In the genomic region with DNA sequence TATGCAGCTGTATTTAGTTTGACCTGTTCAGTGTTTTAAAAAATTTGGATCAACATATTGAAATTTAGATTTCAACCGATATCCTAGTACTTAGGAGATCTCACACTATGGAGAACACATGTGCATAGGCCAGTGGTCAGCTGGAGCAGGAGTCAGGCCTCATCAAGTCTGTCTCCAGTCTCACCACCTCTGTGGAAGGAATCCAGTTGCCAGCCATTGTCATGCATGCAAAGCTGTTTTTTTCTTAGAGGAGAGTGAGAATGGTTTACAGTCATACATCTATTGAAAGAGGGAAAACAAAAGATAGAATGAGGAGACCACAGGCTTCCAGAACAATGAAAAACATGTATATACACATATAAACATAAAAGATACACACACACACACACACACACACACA, we compare ENCODE assay signal across 20 cellular contexts. TPM values are rescaled to one million over a fixed set of nuclear protein-coding genes. Genes with fewer than 3 reads are reported as not detected.
A peak's percentile ranks its signal among the peaks of the same experiment; 100 is the strongest.
DNase-seq lines count a peak whose midpoint lies in the region; ATAC-seq, FAIRE-seq and TF ChIP-seq lines count a peak whose summit lies in the region.
"Had no signal": no experiment of that assay in that cellular context is flagged by ENCODE, and none has a peak within 500 bp of the region (broad histone marks: within the 10 kb centered on the region; RNA-seq: fewer than 3 reads in every experiment).

No MANE protein-coding gene starts in this region.

- H3K27me3 ChIP-seq in HL-60 (ENCODE audit: insufficient read depth, poor library complexity, severe bottlenecking), result no peaks in the 10 kb centered on the region
- no peaks in the 10 kb centered on the region for H3K27me3 ChIP-seq in H1 (replicated peaks in 1 of 4; ENCODE audit: control insufficient read depth in 3 of 4, extremely low read depth in 1 of 4, insufficient read depth in 3 of 4, low read length in 3 of 4)
- no peaks in the 10 kb centered on the region for H3K27me3 ChIP-seq in neutrophil
- H3K27me3 ChIP-seq in suprapubic skin, result no peaks in the 10 kb centered on the region
- H3K27me3 ChIP-seq: BE2C had no signal

- H3K36me3 ChIP-seq in H1 (ENCODE audit: control insufficient read depth in 2 of 4, insufficient read depth in 4 of 4, low read length in 3 of 4) (no peaks in the 10 kb centered on the region), neutrophil (no peaks in the 10 kb centered on the region), mucosa of descending colon (ENCODE audit: low read depth) (no peaks in the 10 kb centered on the region), suprapubic skin (no peaks in the 10 kb centered on the region)
- H3K36me3 ChIP-seq: BE2C had no signal

- peak overlapping the region; percentile 48 to 88 (median 86) for H3K27ac Mint-ChIP-seq in CD14-positive monocyte
- H3K27ac Mint-ChIP-seq: CD8-positive, alpha-beta T cell had no signal

- no peaks in the 10 kb centered on the region for H4K20me1 ChIP-seq in H1 (replicated peaks in 1 of 2; ENCODE audit: control insufficient read depth in 1 of 2, insufficient read depth in 2 of 2, low read length in 2 of 2)

- no peak for TF ChIP-seq EP300 in H1 (IDR thresholded peaks at IDR 0.05; ENCODE audit: borderline replicate concordance in 1 of 2, low read depth in 2 of 2, low read length in 2 of 2)
- TF ChIP-seq EP300 in suprapubic skin (IDR thresholded peaks at IDR 0.05), result no peak

- H3K27ac ChIP-seq in HL-60 (replicated peaks) (peak overlapping the region; percentile 38), H1 (ENCODE audit: low read depth, low read length) (no peak overlapping the region), neutrophil (peak overlapping the region; percentile 53), suprapubic skin (no peak overlapping the region)
- H3K27ac ChIP-seq: GM23248 had no signal

- no peaks in the 10 kb centered on the region for H3K79me1 ChIP-seq in H1 (ENCODE audit: low read depth, low read length)

- H3K4me1 ChIP-seq in H1 (replicated peaks in 1 of 4; ENCODE audit: control insufficient read depth in 3 of 4, insufficient read depth in 4 of 4, low read length in 3 of 4) (peaks cover 0 to 6% (median 2%) of the 10 kb centered on the region in 4 experiments; a peak in 3 of 7 replicates), neutrophil (ENCODE audit: control insufficient read depth in 1 of 2, insufficient read depth in 1 of 2, low read depth in 1 of 2, low read length in 1 of 2) (peaks cover 45 to 46% of the 10 kb centered on the region in 2 experiments), mucosa of descending colon (ENCODE audit: low read depth) (no peaks in the 10 kb centered on the region), suprapubic skin (no peaks in the 10 kb centered on the region)
- H3K4me1 ChIP-seq: BE2C had no signal

- intact Hi-C loops in CD14-positive monocyte (cut with micrococcal nuclease), result no loop called here
- intact Hi-C loops in mucosa of descending colon (cut with DNase I, micrococcal nuclease), result no loop called here

- H3K4me3 ChIP-seq in HL-60 (replicated peaks; ENCODE audit: insufficient read depth, low read length) (no peak overlapping the region), H1 (ENCODE audit: extremely low read depth in 1 of 4, insufficient read depth in 2 of 4, low read depth in 3 of 4, low read length in 4 of 4) (no peak overlapping the region), neutrophil (ENCODE audit: low read depth in 1 of 2, low read length in 1 of 2) (no peak overlapping the region), mucosa of descending colon (no peak overlapping the region), suprapubic skin (no peak overlapping the region)
- H3K4me3 ChIP-seq: GM23248, K562 had no signal

- no peak for TF ChIP-seq POLR2A in H1 (IDR thresholded peaks at IDR 0.05; ENCODE audit: control extremely low read depth in 1 of 2, low read depth in 2 of 2, low read length in 2 of 2)
- TF ChIP-seq POLR2A in suprapubic skin (IDR thresholded peaks at IDR 0.05), result no peak

- no peak overlapping the region for H3K56ac ChIP-seq in H1 (replicated peaks; ENCODE audit: insufficient read length, low read depth, low read length)

- H3K18ac ChIP-seq in H1 (ENCODE audit: extremely low read depth, low read length), result no peak overlapping the region

- CTCF ChIA-PET in H1 (lab: Charles Lee; ENCODE audit: partially characterized antibody), result interaction anchor here (0.6 to 2.7 kb wide), 2 partner anchors 22 to 1133 kb away, joined by 3 to 9 read pairs; no protein-coding TSS in a partner anchor

- no peak overlapping the region for H2BK12ac ChIP-seq in H1 (ENCODE audit: low read depth, low read length)

- no peak overlapping the region for H4K91ac ChIP-seq in H1 (replicated peaks; ENCODE audit: insufficient read length, low read length)

- peaks cover 0 to 2% (median 0%) of the 10 kb centered on the region in 3 donors for H3K27me3 Mint-ChIP-seq in CD14-positive monocyte (ENCODE audit: low read depth in 3 of 3)

- H3K23ac ChIP-seq in H1 (ENCODE audit: insufficient read length), result no peak overlapping the region

- H3K79me2 ChIP-seq in H1 (ENCODE audit: control insufficient read depth in 1 of 2, insufficient read depth in 2 of 2, low read length in 2 of 2), result no peaks in the 10 kb centered on the region

- POLR2A ChIA-PET in H1 (lab: Charles Lee; ENCODE audit: partially characterized antibody), result interaction anchor here (0.9 kb wide), 1 partner anchor 16 kb away, joined by 3 read pairs; no protein-coding TSS in a partner anchor

- H2BK120ac ChIP-seq in H1 (replicated peaks; ENCODE audit: low read depth, low read length), result no peak overlapping the region

- H2BK15ac ChIP-seq in H1 (ENCODE audit: low read length), result no peak overlapping the region

- H3K4me1 Mint-ChIP-seq in CD14-positive monocyte, result peaks cover 77% of the 10 kb centered on the region

- H3K36me3 Mint-ChIP-seq in CD14-positive monocyte, result peaks cover 0 to 7% of the 10 kb centered on the region in 2 donors
- H3K36me3 Mint-ChIP-seq: CD8-positive, alpha-beta T cell had no signal

- no peak for FAIRE-seq in H1 (lab: Jason Lieb, UNC)
- FAIRE-seq: G401.6, GM12891, HTR-8/SVneo, K562 had no signal

- H3K14ac ChIP-seq in H1 (ENCODE audit: insufficient read length), result no peak overlapping the region

- ATAC-seq in mucosa of descending colon, result no peak
- ATAC-seq in HG03342 (IDR thresholded peaks at IDR 0.05; ENCODE audit: unreplicated experiment), result no peak
- ATAC-seq: CD8-positive, alpha-beta T cell; K562 had no signal

- H3K23me2 ChIP-seq in H1 (ENCODE audit: low read depth, low read length), result no peaks in the 10 kb centered on the region

- H3K9me3 Mint-ChIP-seq in CD14-positive monocyte, result peaks cover 0 to 10% (median 5%) of the 10 kb centered on the region in 7 donors
- H3K9me3 Mint-ChIP-seq: CD8-positive, alpha-beta T cell had no signal

- no peak overlapping the region for H3K4ac ChIP-seq in H1 (replicated peaks; ENCODE audit: insufficient read length, low read depth, low read length)

- H3K9me3 ChIP-seq in H1 (ENCODE audit: insufficient read depth in 2 of 2, low read depth in 1 of 2, low read length in 1 of 2), result no peaks in the 10 kb centered on the region
- H3K9me3 ChIP-seq in neutrophil, result no peaks in the 10 kb centered on the region
- H3K9me3 ChIP-seq in mucosa of descending colon, result no peaks in the 10 kb centered on the region
- no peaks in the 10 kb centered on the region for H3K9me3 ChIP-seq in suprapubic skin
- H3K9me3 ChIP-seq: BE2C had no signal

- no peak overlapping the region for H3K4me3 Mint-ChIP-seq in CD14-positive monocyte
- H3K4me3 Mint-ChIP-seq: CD8-positive, alpha-beta T cell had no signal

- no peak overlapping the region for H2BK20ac ChIP-seq in H1 (ENCODE audit: low read length)

- WGBS in H1 (ENCODE audit: extremely low coverage in 1 of 2, insufficient coverage in 1 of 2, insufficient read length in 1 of 2, insufficient replicate concordance in 2 of 2, low coverage in 1 of 2, low lambda C conversion rate in 2 of 2, missing lambda C conversion rate in 1 of 2), 2 experiments, result 80% methylated on average over 1 of the region's 1 CpG; no CpG with 5 or more reads in 1 of the 2 experiments
- WGBS in suprapubic skin, result 100% methylated on average over 1 of the region's 1 CpG

- H2BK5ac ChIP-seq in H1 (ENCODE audit: low read depth, low read length), result no peak overlapping the region

- H4K8ac ChIP-seq in H1 (ENCODE audit: extremely low read depth, insufficient read depth, low read length), result no peak overlapping the region

- H3K9ac ChIP-seq in H1 (replicated peaks in 1 of 4; ENCODE audit: extremely low read depth in 1 of 4, low read depth in 3 of 4, low read length in 3 of 4), result no peak overlapping the region
- H3K9ac ChIP-seq: GM23248 had no signal

- H2AFZ ChIP-seq in H1 (ENCODE audit: low read length), result no peak overlapping the region
- H2AFZ ChIP-seq: GM23248 had no signal

- DNase-seq in CD14-positive monocyte (ENCODE audit: low spot score), result no peak
- no peak for DNase-seq in HL-60 (ENCODE audit: low read depth in 1 of 2, low spot score in 1 of 2)
- no peak for DNase-seq in H1 (ENCODE audit: low read depth in 1 of 2, low spot score in 2 of 2)
- no peak for DNase-seq in mucosa of descending colon
- no peak for DNase-seq in cerebellar nuclear complex (lab: John Stamatoyannopoulos, UW)
- no peak for DNase-seq in suprapubic skin (ENCODE audit: low spot score in 2 of 2)
- DNase-seq: BE2C; Calu3; CD8-positive, alpha-beta T cell; DMS79 treated with DMSO at 0.1 percent for 48 hours; GM23248; H7; IMR-90 had no signal

- no peak overlapping the region for H4K5ac ChIP-seq in H1 (ENCODE audit: insufficient read length, low read depth, low read length)

- no peak for TF ChIP-seq CTCF in CD14-positive monocyte (IDR thresholded peaks at IDR 0.05)
- TF ChIP-seq CTCF in HL-60 (IDR thresholded peaks at IDR 0.05; ENCODE audit: insufficient read depth, low read length), result no peak
- no peak for TF ChIP-seq CTCF in H1 (IDR thresholded peaks at IDR 0.05; ENCODE audit: control extremely low read depth in 1 of 3, insufficient read depth in 1 of 3, low read depth in 1 of 3, low read length in 3 of 3)
- no peak for TF ChIP-seq CTCF in neutrophil (IDR thresholded peaks at IDR 0.05)
- TF ChIP-seq CTCF in mucosa of descending colon (IDR thresholded peaks at IDR 0.05), result no peak
- TF ChIP-seq CTCF in suprapubic skin (IDR thresholded peaks at IDR 0.05), result no peak

- TF ChIP-seq RAD21 in H1 (IDR thresholded peaks at IDR 0.05 in 1 of 2, conservative IDR thresholded peaks at IDR 0.05 in 1 of 2; ENCODE audit: low read depth in 2 of 2, low read length in 2 of 2), result no peak

- 0 out of 4 replicates have a peak overlapping the region, but pooled peaks of 1 of the 2 experiments have one; percentile 11 for H3K4me2 ChIP-seq in H1 (ENCODE audit: insufficient read depth in 1 of 2, low read depth in 2 of 2, low read length in 2 of 2)

- H2AK5ac ChIP-seq in H1 (ENCODE audit: low read depth, low read length), result no peak overlapping the region

RNA-seq across cellular contexts. Expression of gene CLEC5A, which starts 7.6 kb away (rescaled TPM):
- 10 to 100 TPM in 1 of 2 donors, 1 to 10 TPM in 1; 10.0 to 15.2 TPM for polyA plus RNA-seq in CD14-positive monocyte
- total RNA-seq in H1 (2021; fragmentation: NEBNext Ultra II Directional; extraction: Animal tissue kit (Norgen Biotek cat#: 25700)), result not detected in 2 replicates
- not detected in 2 replicates for polyA plus RNA-seq in H1 (2011; rRNA removed)
- polyA plus RNA-seq in H1 (2011; cell fraction: cytosol; rRNA removed), result not detected
- polyA plus RNA-seq in H1 (2011; cell fraction: nucleus; rRNA removed), result not detected
- polyA plus RNA-seq in H1 (2012, experiment 1 of 2), result not detected in 4 replicates
- polyA plus RNA-seq in H1 (2012, experiment 2 of 2), result not detected
- polyA plus RNA-seq in H1 (2013, experiment 1 of 2), result not detected
- not detected for polyA plus RNA-seq in H1 (2013, experiment 2 of 2)
- polyA minus RNA-seq in H1 (2011; rRNA and poly(A)+ RNA removed), result not detected in 2 replicates
- not detected for polyA minus RNA-seq in H1 (2011; cell fraction: cytosol; rRNA and poly(A)+ RNA removed)
- polyA minus RNA-seq in H1 (2011; cell fraction: nucleus; rRNA and poly(A)+ RNA removed), result not detected
- total RNA-seq in mucosa of descending colon, result under 1 TPM in 2 of 3 donors, not detected in 1; 0.38 to 0.41 TPM
- 1 to 10 TPM; 2.2 to 5.4 (median 3.9) TPM for total RNA-seq in suprapubic skin
- total RNA-seq: A172; Calu3; CD8-positive, alpha-beta T cell; GM23248; H7; IMR-90; K562 had no signal
- polyA plus RNA-seq: GM23248, IMR-90, K562 had no signal

RNA-seq across cellular contexts. Expression of gene TAS2R38, which starts 19.2 kb away (rescaled TPM):
- not detected for polyA plus RNA-seq in CD14-positive monocyte
- not detected in 2 replicates for total RNA-seq in H1 (2021; fragmentation: NEBNext Ultra II Directional; extraction: Animal tissue kit (Norgen Biotek cat#: 25700))
- 0.08 and 0.11 TPM in 2 replicates for polyA plus RNA-seq in H1 (2011; rRNA removed)
- not detected for polyA plus RNA-seq in H1 (2011; cell fraction: cytosol; rRNA removed)
- polyA plus RNA-seq in H1 (2011; cell fraction: nucleus; rRNA removed), result 0.94 TPM
- polyA plus RNA-seq in H1 (2012, experiment 1 of 2), result not detected in 4 replicates
- polyA plus RNA-seq in H1 (2012, experiment 2 of 2), result not detected
- not detected for polyA plus RNA-seq in H1 (2013, experiment 1 of 2)
- polyA plus RNA-seq in H1 (2013, experiment 2 of 2), result not detected
- 0.15 and 0.54 TPM in 2 replicates for polyA minus RNA-seq in H1 (2011; rRNA and poly(A)+ RNA removed)
- polyA minus RNA-seq in H1 (2011; cell fraction: cytosol; rRNA and poly(A)+ RNA removed), result not detected
- 1.1 TPM for polyA minus RNA-seq in H1 (2011; cell fraction: nucleus; rRNA and poly(A)+ RNA removed)
- total RNA-seq in mucosa of descending colon, result under 1 TPM in 1 of 3 donors, not detected in 2; 0.35 TPM
- not detected for total RNA-seq in suprapubic skin
- total RNA-seq: A172; Calu3; CD8-positive, alpha-beta T cell; GM23248; H7; IMR-90; K562 had no signal
- polyA plus RNA-seq: GM23248, IMR-90, K562 had no signal

RNA-seq across cellular contexts. Expression of gene OR9A4, which starts 38.1 kb away (rescaled TPM):
- under 1 TPM in 1 of 2 donors, not detected in 1; 0.28 TPM for polyA plus RNA-seq in CD14-positive monocyte
- not detected in 2 replicates for total RNA-seq in H1 (2021; fragmentation: NEBNext Ultra II Directional; extraction: Animal tissue kit (Norgen Biotek cat#: 25700))
- polyA plus RNA-seq in H1 (2011; rRNA removed), result not detected in 2 replicates
- polyA plus RNA-seq in H1 (2011; cell fraction: cytosol; rRNA removed), result not detected
- not detected for polyA plus RNA-seq in H1 (2011; cell fraction: nucleus; rRNA removed)
- not detected in 4 replicates for polyA plus RNA-seq in H1 (2012, experiment 1 of 2)
- not detected for polyA plus RNA-seq in H1 (2012, experiment 2 of 2)
- not detected for polyA plus RNA-seq in H1 (2013, experiment 1 of 2)
- polyA plus RNA-seq in H1 (2013, experiment 2 of 2), result not detected
- polyA minus RNA-seq in H1 (2011; rRNA and poly(A)+ RNA removed), result 0.66 TPM in 1 of 2 replicates, not detected in the other
- not detected for polyA minus RNA-seq in H1 (2011; cell fraction: cytosol; rRNA and poly(A)+ RNA removed)
- polyA minus RNA-seq in H1 (2011; cell fraction: nucleus; rRNA and poly(A)+ RNA removed), result not detected
- under 1 TPM in 1 of 3 donors, not detected in 2; 0.26 TPM for total RNA-seq in mucosa of descending colon
- not detected for total RNA-seq in suprapubic skin
- total RNA-seq: A172; Calu3; CD8-positive, alpha-beta T cell; GM23248; H7; IMR-90; K562 had no signal
- polyA plus RNA-seq: GM23248, IMR-90, K562 had no signal

RNA-seq across cellular contexts. Expression of gene MGAM, which starts 41.3 kb away (rescaled TPM):
- 1 to 10 TPM; 1.2 to 1.3 TPM for polyA plus RNA-seq in CD14-positive monocyte
- total RNA-seq in H1 (2021; fragmentation: NEBNext Ultra II Directional; extraction: Animal tissue kit (Norgen Biotek cat#: 25700)), result 0.06 TPM in 2 replicates
- polyA plus RNA-seq in H1 (2011; rRNA removed), result 0.03 and 0.05 TPM in 2 replicates
- 0.09 TPM for polyA plus RNA-seq in H1 (2011; cell fraction: cytosol; rRNA removed)
- polyA plus RNA-seq in H1 (2011; cell fraction: nucleus; rRNA removed), result 0.33 TPM
- 0.01 to 0.17 TPM (median 0.03 TPM) in 3 of 4 replicates, not detected in the other for polyA plus RNA-seq in H1 (2012, experiment 1 of 2)
- polyA plus RNA-seq in H1 (2012, experiment 2 of 2), result not detected
- polyA plus RNA-seq in H1 (2013, experiment 1 of 2), result 0.08 TPM
- 0.04 TPM for polyA plus RNA-seq in H1 (2013, experiment 2 of 2)
- polyA minus RNA-seq in H1 (2011; rRNA and poly(A)+ RNA removed), result 0.25 and 0.29 TPM in 2 replicates
- polyA minus RNA-seq in H1 (2011; cell fraction: cytosol; rRNA and poly(A)+ RNA removed), result not detected
- 3.3 TPM for polyA minus RNA-seq in H1 (2011; cell fraction: nucleus; rRNA and poly(A)+ RNA removed)
- 1 to 10 TPM; 1.7 to 3.0 (median 1.8) TPM for total RNA-seq in mucosa of descending colon
- under 1 TPM; 0.16 to 0.49 (median 0.23) TPM for total RNA-seq in suprapubic skin
- total RNA-seq: A172, IMR-90 had no signal
- polyA plus RNA-seq: IMR-90 had no signal

Comparison
In these comparisons a context has a peak if more than half of its experiments do, and no peak if none do; other contexts are left out.
1. H3K27ac ChIP-seq: peak in HL-60 (single experiment) and neutrophil (single experiment); none in H1 (single experiment) and suprapubic skin (single experiment).